Comparison of ENCODE assay signal across 20 cellular contexts in the genomic region with DNA sequence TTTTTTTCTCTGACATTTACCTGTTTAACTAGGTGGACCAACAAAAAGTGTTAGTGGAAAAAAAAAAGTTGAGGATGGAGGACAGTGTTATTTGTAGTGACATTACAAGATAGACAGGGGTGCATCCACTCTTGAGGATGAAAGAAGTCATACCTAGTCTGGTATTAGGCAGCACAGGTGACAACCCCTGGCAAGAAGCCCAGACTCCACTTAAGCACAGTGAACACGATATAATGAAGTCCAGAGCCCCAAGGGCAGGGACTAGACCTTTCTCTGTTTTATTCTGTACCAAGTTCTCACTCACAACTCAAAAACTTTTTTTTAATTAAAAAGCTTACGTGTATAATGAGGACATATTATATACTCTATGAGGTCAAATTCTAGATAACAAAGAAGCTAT.
DNase-seq lines count a peak whose midpoint lies in the region; ATAC-seq and TF ChIP-seq lines count a peak whose summit lies in the region.
"Had no signal": no experiment of that assay in that cellular context is flagged by ENCODE, and none has a peak within 500 bp of the region (broad histone marks: within the 10 kb centered on the region; RNA-seq: fewer than 3 reads in every experiment).

No MANE protein-coding gene starts in this region.

- no peak overlapping the region for H3K4me3 ChIP-seq in epithelial cell of esophagus (ENCODE audit: low read length)
- no peak overlapping the region for H3K4me3 ChIP-seq in right atrium auricular region
- H3K4me3 ChIP-seq: lower lobe of right lung, upper lobe of left lung had no signal

- TF ChIP-seq CTCF in epithelial cell of esophagus (IDR thresholded peaks at IDR 0.05; ENCODE audit: insufficient read depth, low read depth, low read length, missing control alignments) = no peak
- no peak for TF ChIP-seq CTCF in right atrium auricular region (IDR thresholded peaks at IDR 0.05)

- no peaks in the 10 kb centered on the region for H3K4me1 ChIP-seq in right atrium auricular region
- H3K4me1 ChIP-seq: foreskin keratinocyte, lower lobe of right lung, upper lobe of left lung had no signal

- DNase-seq in NCI-H2081 (lab: John Stamatoyannopoulos, UW) (peak; percentile 57 to 79), NCI-H2081 treated with DMSO at 0.1 percent for 48 hours (lab: John Stamatoyannopoulos, UW) (no peak), NCI-H187 (lab: John Stamatoyannopoulos, UW) (peak; percentile 68 to 78), NCI-H524 treated with DMSO at 0.1 percent for 48 hours (lab: John Stamatoyannopoulos, UW) (peak; percentile 9), epithelial cell of esophagus (ENCODE audit: low read depth) (peak; percentile 13), right atrium auricular region (ENCODE audit: low spot score) (no peak)
- no peak for DNase-seq in activated CD4-positive, alpha-beta T cell treated with anti-CD3 and anti-CD28 coated beads for 1 hour
- DNase-seq: activated CD8-positive, alpha-beta T cell treated with anti-CD3 and anti-CD28 coated beads for 36 hours; activated gamma-delta T cell; activated naive CD8-positive, alpha-beta T cell treated with anti-CD3 and anti-CD28 coated beads, Interleukin-2, amount 50 U/mL, for 24 hours; effector CD8-positive, alpha-beta T cell; GOT3; hypothalamus; islet precursor cell; lower lobe of right lung; posterior cingulate gyrus had no signal

- H3K36me3 ChIP-seq in right atrium auricular region = no peaks in the 10 kb centered on the region
- H3K36me3 ChIP-seq: lower lobe of right lung, upper lobe of left lung had no signal

- H3K27ac ChIP-seq in right atrium auricular region = no peak overlapping the region
- H3K27ac ChIP-seq: foreskin keratinocyte, lower lobe of right lung, RWPE1, upper lobe of left lung had no signal

- H3K27me3 ChIP-seq in right atrium auricular region = no peaks in the 10 kb centered on the region
- H3K27me3 ChIP-seq: foreskin keratinocyte, upper lobe of left lung had no signal

- H3K9me3 ChIP-seq in right atrium auricular region = no peaks in the 10 kb centered on the region
- H3K9me3 ChIP-seq: lower lobe of right lung, upper lobe of left lung had no signal

- ATAC-seq in HG02938 (IDR thresholded peaks at IDR 0.05; ENCODE audit: unreplicated experiment) = no peak
- ATAC-seq: activated CD8-positive, alpha-beta T cell treated with anti-CD3 and anti-CD28 coated beads for 36 hours; activated naive CD8-positive, alpha-beta T cell treated with anti-CD3 and anti-CD28 coated beads, Interleukin-2, amount 50 U/mL, for 24 hours; foreskin keratinocyte; lower lobe of right lung had no signal

Comparison
In these comparisons a context has a peak if more than half of its experiments do, and no peak if none do; other contexts are left out.
1. DNase-seq: peak in NCI-H2081 (2 of 2), NCI-H187 (2 of 2), NCI-H524 treated with DMSO at 0.1 percent for 48 hours (single experiment) and epithelial cell of esophagus (single experiment); none in NCI-H2081 treated with DMSO at 0.1 percent for 48 hours (single experiment), activated CD4-positive, alpha-beta T cell treated with anti-CD3 and anti-CD28 coated beads for 1 hour (single experiment) and right atrium auricular region (single experiment).